Comparison of ENCODE assay signal across 28 cellular contexts in genomic region chr11:129041611-129042018, GRCh38.
DNase-seq lines count a peak whose midpoint lies in the region; ATAC-seq and TF ChIP-seq lines count a peak whose summit lies in the region.
"Had no signal": no experiment of that assay in that cellular context is flagged by ENCODE, and none has a peak within 500 bp of the region (broad histone marks: within the 10 kb centered on the region; RNA-seq: fewer than 3 reads in every experiment).

No MANE protein-coding gene starts in this region.

- H3K4me1 Mint-ChIP-seq in GM23338: no peaks in the 10 kb centered on the region
- H3K4me1 Mint-ChIP-seq: CD4-positive, alpha-beta memory T cell; mesothelial cell of epicardium; naive thymus-derived CD4-positive, alpha-beta T cell; stimulated activated memory B cell treated with anti-CD40 and anti-IgM and Interleukin-4, amounts not matched to agents 10 μg/mL and 1 μg/mL and 100 μg/mL, for 72 hours; WTC11 had no signal

- H3K27ac ChIP-seq in GM23338 (ENCODE audit: low read depth) (no peak overlapping the region), stomach (no peak overlapping the region)
- H3K27ac ChIP-seq: thoracic aorta had no signal

- H3K27ac Mint-ChIP-seq in GM23338: no peak overlapping the region
- H3K27ac Mint-ChIP-seq: activated naive CD8-positive, alpha-beta T cell; activated T-helper 2 cell treated with anti-CD3 and anti-CD28 coated beads, Interferon-gamma antibody, Interleukin-2, Interleukin-4, amounts not matched to agents 10 μg/mL and 5 μg/mL and 100 μg/mL, durations not matched to agents 14 hours and 24 hours and 36 hours; CD4-positive, alpha-beta memory T cell; mesothelial cell of epicardium; naive thymus-derived CD4-positive, alpha-beta T cell; stimulated activated memory B cell treated with anti-CD40 and anti-IgM and Interleukin-4, amounts not matched to agents 10 μg/mL and 1 μg/mL and 100 μg/mL, for 72 hours; WTC11 had no signal

- no peaks in the 10 kb centered on the region for H3F3A ChIP-seq in GM23338 (replicated peaks; ENCODE audit: low read depth)

- H3K79me2 ChIP-seq in GM23338 (replicated peaks; ENCODE audit: insufficient read depth): no peaks in the 10 kb centered on the region

- H3K4me1 ChIP-seq in adipocyte (ENCODE audit: control insufficient read depth, insufficient read depth, low read length) (peaks cover 12% of the 10 kb centered on the region), GM23338 (ENCODE audit: insufficient read depth) (no peaks in the 10 kb centered on the region), stomach (no peaks in the 10 kb centered on the region)

- TF ChIP-seq CTCF in fibroblast of villous mesenchyme (IDR thresholded peaks at IDR 0.05; ENCODE audit: insufficient read depth, low read depth, low read length): no peak
- no peak for TF ChIP-seq CTCF in GM23338 (conservative IDR thresholded peaks at IDR 0.05; ENCODE audit: low read depth in 2 of 2)
- no peak for TF ChIP-seq CTCF in stomach (IDR thresholded peaks at IDR 0.05)

- peaks cover 15% of the 10 kb centered on the region for H3K36me3 Mint-ChIP-seq in GM23338 (ENCODE audit: low read depth)
- H3K36me3 Mint-ChIP-seq: CD4-positive, alpha-beta memory T cell had no signal

- no peak overlapping the region for H3K4me3 Mint-ChIP-seq in GM23338
- H3K4me3 Mint-ChIP-seq: activated naive CD8-positive, alpha-beta T cell; CD4-positive, alpha-beta memory T cell; mesothelial cell of epicardium; naive thymus-derived CD4-positive, alpha-beta T cell; stimulated activated memory B cell treated with anti-CD40 and anti-IgM and Interleukin-4, amounts not matched to agents 10 μg/mL and 1 μg/mL and 100 μg/mL, for 72 hours; WTC11 had no signal

- no peak overlapping the region for H3K4me2 ChIP-seq in GM23338
- H3K4me2 ChIP-seq: smooth muscle cell had no signal

- H3K36me3 ChIP-seq in adipocyte (ENCODE audit: control insufficient read depth, insufficient read depth, low read length, severe bottlenecking): no peaks in the 10 kb centered on the region
- no peaks in the 10 kb centered on the region for H3K36me3 ChIP-seq in GM23338 (ENCODE audit: insufficient read depth)
- H3K36me3 ChIP-seq in stomach: peaks cover 0 to 11% (median 0%) of the 10 kb centered on the region in 4 donors
- H3K36me3 ChIP-seq: thoracic aorta had no signal

- DNase-seq in AG08396 (ENCODE audit: low spot score): peak; percentile 7
- DNase-seq in GM03348 (ENCODE audit: low spot score): peak; percentile 67
- DNase-seq in adipocyte (ENCODE audit: low read depth): no peak
- DNase-seq in fibroblast of villous mesenchyme (ENCODE audit: low read depth): peak; percentile 50
- DNase-seq in GM23338 (ENCODE audit: low spot score): no peak
- no peak for DNase-seq in activated naive CD4-positive, alpha-beta T cell (lab: John Stamatoyannopoulos, UW)
- DNase-seq in stimulated activated CD4-positive, alpha-beta T cell treated with anti-CD3 and anti-CD28 coated beads, Interleukin-4, amount 100 ng/mL, for 1 hour: no peak
- no peak for DNase-seq in stomach
- DNase-seq: activated CD4-positive, alpha-beta T cell treated with anti-CD3 and anti-CD28 coated beads, Interleukin-2, amount 50 U/mL, for 48 hours; CD4-positive, alpha-beta memory T cell; cerebellar nuclear complex; DMS53; naive thymus-derived CD4-positive, alpha-beta T cell; NCI-H1092; NCI-H187; NCI-H2171 treated with DMSO at 0.1 percent for 48 hours; NCI-H526; occipital lobe; RPMI8226; stimulated activated CD4-positive, alpha-beta T cell treated with anti-CD3 and anti-CD28 coated beads, Interleukin-2, amount 100 ng/mL, for 48 hours; T-helper 9 cell had no signal

- peak overlapping the region; percentile 11 for H3K4me3 ChIP-seq in adipocyte (ENCODE audit: low read length)
- H3K4me3 ChIP-seq in fibroblast of villous mesenchyme (ENCODE audit: low read depth, low read length): no peak overlapping the region
- no peak overlapping the region for H3K4me3 ChIP-seq in GM23338
- no peak overlapping the region for H3K4me3 ChIP-seq in stomach
- H3K4me3 ChIP-seq: smooth muscle cell, thoracic aorta had no signal

- ATAC-seq in GM23338: no peak
- ATAC-seq: naive thymus-derived CD4-positive, alpha-beta T cell; stimulated activated memory B cell treated with anti-CD40 and anti-IgM and Interleukin-4, amounts not matched to agents 10 μg/mL and 1 μg/mL and 100 μg/mL, for 72 hours; WTC11 had no signal

- intact Hi-C loops in stomach (cut with DNase I; ENCODE audit: low total_unique reads): no loop called here

- no peak overlapping the region for H3K9ac ChIP-seq in adipocyte (ENCODE audit: low read length)

- peaks cover 9% of the 10 kb centered on the region for H3K9me3 Mint-ChIP-seq in GM23338
- H3K9me3 Mint-ChIP-seq: activated T-helper 2 cell treated with anti-CD3 and anti-CD28 coated beads, Interferon-gamma antibody, Interleukin-2, Interleukin-4, amounts not matched to agents 10 μg/mL and 5 μg/mL and 100 μg/mL, durations not matched to agents 14 hours and 24 hours and 36 hours had no signal

- no peaks in the 10 kb centered on the region for H3K9me2 ChIP-seq in GM23338 (ENCODE audit: insufficient read depth)

- no peak overlapping the region for H2AFZ ChIP-seq in GM23338

- WGBS in stomach, 5 donors: 65 to 83% (median 71%) methylated on average over 3 of the region's 3 CpGs

- H3K27me3 Mint-ChIP-seq in GM23338 (ENCODE audit: insufficient read depth, low read depth, poor library complexity): no peaks in the 10 kb centered on the region
- H3K27me3 Mint-ChIP-seq: activated naive CD8-positive, alpha-beta T cell; CD4-positive, alpha-beta memory T cell; stimulated activated memory B cell treated with anti-CD40 and anti-IgM and Interleukin-4, amounts not matched to agents 10 μg/mL and 1 μg/mL and 100 μg/mL, for 72 hours had no signal

- H3K27me3 ChIP-seq in adipocyte (replicated peaks; ENCODE audit: control insufficient read depth, insufficient read depth, low read length) (no peaks in the 10 kb centered on the region), GM23338 (ENCODE audit: insufficient read depth) (no peaks in the 10 kb centered on the region), stomach (no peaks in the 10 kb centered on the region)

- H4K20me1 ChIP-seq in GM23338 (replicated peaks; ENCODE audit: insufficient read depth): no peaks in the 10 kb centered on the region

- TF ChIP-seq POLR2A in stomach (IDR thresholded peaks at IDR 0.05): no peak

- no peak for TF ChIP-seq EP300 in stomach (IDR thresholded peaks at IDR 0.05)

- no peaks in the 10 kb centered on the region for H3K9me3 ChIP-seq in adipocyte (ENCODE audit: control insufficient read depth, low read length)
- H3K9me3 ChIP-seq in stomach: no peaks in the 10 kb centered on the region
- H3K9me3 ChIP-seq: thoracic aorta had no signal

TF ChIP-seq in GM23338, 12 proteins besides CTCF, POLR2A, EP300 and RAD21 (continues in another document):
- TF ChIP-seq POLR2AphosphoS5 (IDR thresholded peaks at IDR 0.05; ENCODE audit: low read depth): no peak
- no peak for TF ChIP-seq NANOG (IDR thresholded peaks at IDR 0.05; ENCODE audit: borderline replicate concordance)
- TF ChIP-seq JUNB (IDR thresholded peaks at IDR 0.05; ENCODE audit: unreplicated experiment): no peak
- no peak for TF ChIP-seq ZNF114 (CRISPR knock-in tag; IDR thresholded peaks at IDR 0.05)
- TF ChIP-seq CREB1 (CRISPR knock-in tag; IDR thresholded peaks at IDR 0.05; ENCODE audit: low read depth): no peak
- TF ChIP-seq EZH2 (IDR thresholded peaks at IDR 0.05; ENCODE audit: low read depth, unreplicated experiment): no peak

Comparison
In these comparisons a context has a peak if more than half of its experiments do, and no peak if none do; other contexts are left out.
1. DNase-seq: peak in AG08396 (single experiment), GM03348 (single experiment) and fibroblast of villous mesenchyme (single experiment); none in adipocyte (single experiment), GM23338 (single experiment), activated naive CD4-positive, alpha-beta T cell (0 of 4), stimulated activated CD4-positive, alpha-beta T cell treated with anti-CD3 and anti-CD28 coated beads, Interleukin-4, amount 100 ng/mL, for 1 hour (single experiment) and stomach (single experiment).